Comparison of ENCODE assay signal across 20 cellular contexts in genomic region chr3:58418227-58418626, GRCh38.
"Had no signal": no experiment of that assay in that cellular context is flagged by ENCODE, and none has a peak within 500 bp of the region (broad histone marks: within the 10 kb centered on the region; RNA-seq: fewer than 3 reads in every experiment).

No MANE protein-coding gene starts in this region.

- H3K4me3 Mint-ChIP-seq: activated CD4-positive, alpha-beta T cell treated with anti-CD3 and anti-CD28 coated beads, Interleukin-2, amount 10 ng/mL, durations not matched to agents 7 days and 5 days; activated T-cell treated with anti-CD3 and anti-CD28 coated beads, Interleukin-2, amount 50 U/mL, for 24 hours; brain; neural crest cell; stimulated activated naive B cell treated with anti-CD40 and anti-IgM and Interleukin-4, amounts not matched to agents 10 μg/mL and 1 μg/mL and 100 μg/mL, for 72 hours had no signal

- H3K27me3 Mint-ChIP-seq: activated CD4-positive, alpha-beta T cell treated with anti-CD3 and anti-CD28 coated beads, Interleukin-2, amount 10 ng/mL, durations not matched to agents 7 days and 5 days; activated T-cell treated with anti-CD3 and anti-CD28 coated beads, Interleukin-2, amount 50 U/mL, for 24 hours; stimulated activated naive B cell treated with anti-CD40 and anti-IgM and Interleukin-4, amounts not matched to agents 10 μg/mL and 1 μg/mL and 100 μg/mL, for 72 hours had no signal

- H3K9me3 ChIP-seq: heart right ventricle, right lobe of liver, testis had no signal

- H3K27me3 ChIP-seq: heart right ventricle, right lobe of liver, testis had no signal

- H3K9me3 Mint-ChIP-seq: activated CD4-positive, alpha-beta T cell treated with anti-CD3 and anti-CD28 coated beads, Interleukin-2, amount 10 ng/mL, durations not matched to agents 7 days and 5 days; activated T-cell treated with anti-CD3 and anti-CD28 coated beads, Interleukin-2, amount 50 U/mL, for 24 hours; brain; neural crest cell; stimulated activated naive B cell treated with anti-CD40 and anti-IgM and Interleukin-4, amounts not matched to agents 10 μg/mL and 1 μg/mL and 100 μg/mL, for 72 hours had no signal

- H3K27ac ChIP-seq: right lobe of liver, testis, VCaP had no signal

- ATAC-seq: heart right ventricle; SK-N-SH treated with all-trans-retinoic acid at 6 μM for 48 hours; stimulated activated naive B cell treated with anti-CD40 and anti-IgM and Interleukin-4, amounts not matched to agents 10 μg/mL and 1 μg/mL and 100 μg/mL, for 72 hours had no signal

- DNase-seq: activated CD4-positive, alpha-beta T cell treated with anti-CD3 and anti-CD28 coated beads, Interleukin-2, amount 10 ng/mL, durations not matched to agents 7 days and 5 days; activated CD4-positive, CD25-positive, alpha-beta regulatory T cell treated with anti-CD3 and anti-CD28 coated beads, Interleukin-2, amount 50 U/mL, for 72 hours; activated naive CD4-positive, alpha-beta T cell treated with Interleukin-2 at 50 U/mL for 16 hours; activated T-cell treated with anti-CD3 and anti-CD28 coated beads, Interleukin-2, amount 50 U/mL, for 24 hours; aorta; effector CD4-positive, alpha-beta T cell; erythroblast; foreskin fibroblast; heart right ventricle; midbrain; right lobe of liver; stimulated activated CD4-positive, alpha-beta T cell treated with anti-CD3 and anti-CD28 coated beads, Interleukin-2, amount 100 ng/mL, for 24 hours; stimulated activated naive B cell treated with anti-CD40 and anti-IgM and Interleukin-4, amounts not matched to agents 10 μg/mL and 1 μg/mL and 100 μg/mL, for 72 hours; testis; trophoblast cell had no signal

- H3K4me3 ChIP-seq: heart right ventricle, right lobe of liver, skin epidermis, testis had no signal

- H3K27ac Mint-ChIP-seq: activated CD4-positive, alpha-beta T cell treated with anti-CD3 and anti-CD28 coated beads, Interleukin-2, amount 10 ng/mL, durations not matched to agents 7 days and 5 days; activated T-cell treated with anti-CD3 and anti-CD28 coated beads, Interleukin-2, amount 50 U/mL, for 24 hours had no signal
